ENCODE assay signal across 1 cellular context in the genomic region with DNA sequence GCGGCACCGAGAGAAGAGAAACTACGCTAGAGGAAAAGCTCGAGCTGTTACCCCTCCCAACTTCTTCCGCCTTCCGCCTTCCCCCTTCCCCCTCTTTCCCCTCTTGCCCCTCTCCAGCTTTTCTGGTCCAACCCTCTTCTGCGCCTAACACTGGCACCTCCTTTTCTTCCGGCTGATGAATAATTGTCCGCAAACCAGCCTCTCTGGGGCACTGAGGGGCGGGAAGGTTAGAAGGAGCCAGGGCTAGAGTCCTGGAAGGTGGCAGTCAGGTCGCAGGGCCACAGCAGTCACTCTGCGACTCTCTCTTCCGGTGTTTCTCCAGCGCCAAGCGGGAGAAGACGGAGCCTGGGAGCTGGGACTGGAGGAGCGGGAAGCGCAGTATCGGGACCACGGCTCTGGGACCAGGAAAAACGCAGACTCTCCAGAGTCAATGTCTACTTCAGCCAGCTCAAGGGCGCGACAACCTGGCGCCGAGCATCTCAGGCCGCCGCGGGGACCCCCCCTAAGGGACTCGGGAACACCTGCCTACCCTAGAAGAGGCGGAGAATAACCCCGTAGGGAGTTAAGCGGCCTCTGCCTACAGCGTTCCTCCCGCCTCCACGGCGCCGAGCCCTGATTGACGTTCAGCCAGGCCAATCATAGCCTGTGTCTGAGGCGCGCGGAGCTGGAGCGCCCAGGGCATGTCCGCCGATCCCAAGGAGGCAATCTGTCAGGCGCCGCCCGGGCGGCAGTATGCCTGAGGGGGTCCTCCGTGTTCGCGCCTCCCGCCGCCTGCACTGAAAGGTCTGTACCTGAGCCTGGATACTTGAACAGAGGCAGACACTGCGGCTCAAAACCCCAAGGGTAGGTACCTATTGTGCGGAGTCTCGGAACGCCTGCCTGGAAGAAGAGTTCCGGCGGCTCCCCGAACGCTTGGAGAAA.
A peak's percentile ranks its signal among the peaks of the same experiment; 100 is the strongest.
TF ChIP-seq lines count a peak whose summit lies in the region.

No MANE protein-coding gene starts in this region.

TF ChIP-seq in HepG2, 621 proteins besides CTCF, POLR2A, EP300 and RAD21 (continued from another document and continues in another):
- TF ChIP-seq TERF1 (CRISPR knock-in tag; IDR thresholded peaks at IDR 0.05): 0 out of 2 replicates have a peak, but pooled peaks have one; percentile 78
- peak; percentile 59; the same call in 1 of the 2 replicates for TF ChIP-seq MEIS1 (CRISPR knock-in tag; IDR thresholded peaks at IDR 0.05; ENCODE audit: borderline replicate concordance)
- TF ChIP-seq, protein P1, sequence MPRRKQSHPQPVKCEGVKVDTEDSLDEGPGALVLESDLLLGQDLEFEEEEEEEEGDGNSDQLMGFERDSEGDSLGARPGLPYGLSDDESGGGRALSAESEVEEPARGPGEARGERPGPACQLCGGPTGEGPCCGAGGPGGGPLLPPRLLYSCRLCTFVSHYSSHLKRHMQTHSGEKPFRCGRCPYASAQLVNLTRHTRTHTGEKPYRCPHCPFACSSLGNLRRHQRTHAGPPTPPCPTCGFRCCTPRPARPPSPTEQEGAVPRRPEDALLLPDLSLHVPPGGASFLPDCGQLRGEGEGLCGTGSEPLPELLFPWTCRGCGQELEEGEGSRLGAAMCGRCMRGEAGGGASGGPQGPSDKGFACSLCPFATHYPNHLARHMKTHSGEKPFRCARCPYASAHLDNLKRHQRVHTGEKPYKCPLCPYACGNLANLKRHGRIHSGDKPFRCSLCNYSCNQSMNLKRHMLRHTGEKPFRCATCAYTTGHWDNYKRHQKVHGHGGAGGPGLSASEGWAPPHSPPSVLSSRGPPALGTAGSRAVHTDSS (CRISPR knock-in tag; conservative IDR thresholded peaks at IDR 0.05): 0 out of 2 replicates have a peak, but pooled peaks have one; percentile 37
- TF ChIP-seq SP4 (CRISPR knock-in tag; IDR thresholded peaks at IDR 0.05): peak; percentile 57; the same call in 1 of the 2 replicates
- peak; percentile 62; the same call in 1 of the 2 replicates for TF ChIP-seq ZNF740 (CRISPR knock-in tag; IDR thresholded peaks at IDR 0.05)
- 0 out of 2 replicates have a peak, but pooled peaks have one; percentile 4 for TF ChIP-seq ZNF367 (CRISPR knock-in tag; IDR thresholded peaks at IDR 0.05; ENCODE audit: borderline replicate concordance)
- TF ChIP-seq SALL1 (CRISPR knock-in tag; IDR thresholded peaks at IDR 0.05): peak; percentile 62; the same call in 1 of the 2 replicates
- peak; percentile 95; the same call in 1 of the 2 replicates for TF ChIP-seq ZFP41 (CRISPR knock-in tag; IDR thresholded peaks at IDR 0.05; ENCODE audit: borderline replicate concordance)
- no peak for TF ChIP-seq GTF3A (CRISPR knock-in tag; conservative IDR thresholded peaks at IDR 0.05)
- peak; percentile 87 for TF ChIP-seq PHF21A (CRISPR knock-in tag; IDR thresholded peaks at IDR 0.05)
- TF ChIP-seq RBFOX2 (IDR thresholded peaks at IDR 0.05; ENCODE audit: low read depth, low read length): peak; percentile 77
- TF ChIP-seq HMG20A (CRISPR knock-in tag; IDR thresholded peaks at IDR 0.05; ENCODE audit: borderline replicate concordance): peak; percentile 19; the same call in 1 of the 2 replicates
- peak; percentile 52; the same call in 1 of the 2 replicates for TF ChIP-seq TEAD2 (CRISPR knock-in tag; IDR thresholded peaks at IDR 0.05)
- no peak for TF ChIP-seq GPBP1L1 (CRISPR knock-in tag; IDR thresholded peaks at IDR 0.05)
- 0 out of 2 replicates have a peak, but pooled peaks have one; percentile 8 for TF ChIP-seq ONECUT2 (CRISPR knock-in tag; IDR thresholded peaks at IDR 0.05)
- TF ChIP-seq, protein P2, sequence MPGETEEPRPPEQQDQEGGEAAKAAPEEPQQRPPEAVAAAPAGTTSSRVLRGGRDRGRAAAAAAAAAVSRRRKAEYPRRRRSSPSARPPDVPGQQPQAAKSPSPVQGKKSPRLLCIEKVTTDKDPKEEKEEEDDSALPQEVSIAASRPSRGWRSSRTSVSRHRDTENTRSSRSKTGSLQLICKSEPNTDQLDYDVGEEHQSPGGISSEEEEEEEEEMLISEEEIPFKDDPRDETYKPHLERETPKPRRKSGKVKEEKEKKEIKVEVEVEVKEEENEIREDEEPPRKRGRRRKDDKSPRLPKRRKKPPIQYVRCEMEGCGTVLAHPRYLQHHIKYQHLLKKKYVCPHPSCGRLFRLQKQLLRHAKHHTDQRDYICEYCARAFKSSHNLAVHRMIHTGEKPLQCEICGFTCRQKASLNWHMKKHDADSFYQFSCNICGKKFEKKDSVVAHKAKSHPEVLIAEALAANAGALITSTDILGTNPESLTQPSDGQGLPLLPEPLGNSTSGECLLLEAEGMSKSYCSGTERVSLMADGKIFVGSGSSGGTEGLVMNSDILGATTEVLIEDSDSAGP (CRISPR knock-in tag; IDR thresholded peaks at IDR 0.05; ENCODE audit: borderline replicate concordance): peak; percentile 86
- peak; percentile 93 for TF ChIP-seq POLR2G (IDR thresholded peaks at IDR 0.05; ENCODE audit: low read depth, low read length)
- TF ChIP-seq IRF9 (CRISPR knock-in tag; IDR thresholded peaks at IDR 0.05; ENCODE audit: borderline replicate concordance): peak; percentile 65; the same call in 1 of the 2 replicates
- TF ChIP-seq RNF2 (conservative IDR thresholded peaks at IDR 0.05; ENCODE audit: low read depth): peak; percentile 56
- TF ChIP-seq JARID2 (CRISPR knock-in tag; IDR thresholded peaks at IDR 0.05; ENCODE audit: insufficient replicate concordance): peak; percentile 78
- no peak for TF ChIP-seq ZNF546 (CRISPR knock-in tag; conservative IDR thresholded peaks at IDR 0.05)
- TF ChIP-seq ZNF572 (CRISPR knock-in tag; IDR thresholded peaks at IDR 0.05): 0 out of 2 replicates have a peak, but pooled peaks have one; percentile 77
- TF ChIP-seq ZNF557 (CRISPR knock-in tag; IDR thresholded peaks at IDR 0.05): 0 out of 2 replicates have a peak, but pooled peaks have one; percentile 19
- peak; percentile 77; the same call in 1 of the 2 replicates for TF ChIP-seq PBX3 (CRISPR knock-in tag; IDR thresholded peaks at IDR 0.05; ENCODE audit: borderline replicate concordance)
- TF ChIP-seq ELF1 (CRISPR knock-in tag; IDR thresholded peaks at IDR 0.05): peak; percentile 65
- TF ChIP-seq, protein P3, sequence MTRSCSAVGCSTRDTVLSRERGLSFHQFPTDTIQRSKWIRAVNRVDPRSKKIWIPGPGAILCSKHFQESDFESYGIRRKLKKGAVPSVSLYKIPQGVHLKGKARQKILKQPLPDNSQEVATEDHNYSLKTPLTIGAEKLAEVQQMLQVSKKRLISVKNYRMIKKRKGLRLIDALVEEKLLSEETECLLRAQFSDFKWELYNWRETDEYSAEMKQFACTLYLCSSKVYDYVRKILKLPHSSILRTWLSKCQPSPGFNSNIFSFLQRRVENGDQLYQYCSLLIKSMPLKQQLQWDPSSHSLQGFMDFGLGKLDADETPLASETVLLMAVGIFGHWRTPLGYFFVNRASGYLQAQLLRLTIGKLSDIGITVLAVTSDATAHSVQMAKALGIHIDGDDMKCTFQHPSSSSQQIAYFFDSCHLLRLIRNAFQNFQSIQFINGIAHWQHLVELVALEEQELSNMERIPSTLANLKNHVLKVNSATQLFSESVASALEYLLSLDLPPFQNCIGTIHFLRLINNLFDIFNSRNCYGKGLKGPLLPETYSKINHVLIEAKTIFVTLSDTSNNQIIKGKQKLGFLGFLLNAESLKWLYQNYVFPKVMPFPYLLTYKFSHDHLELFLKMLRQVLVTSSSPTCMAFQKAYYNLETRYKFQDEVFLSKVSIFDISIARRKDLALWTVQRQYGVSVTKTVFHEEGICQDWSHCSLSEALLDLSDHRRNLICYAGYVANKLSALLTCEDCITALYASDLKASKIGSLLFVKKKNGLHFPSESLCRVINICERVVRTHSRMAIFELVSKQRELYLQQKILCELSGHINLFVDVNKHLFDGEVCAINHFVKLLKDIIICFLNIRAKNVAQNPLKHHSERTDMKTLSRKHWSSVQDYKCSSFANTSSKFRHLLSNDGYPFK (CRISPR knock-in tag; IDR thresholded peaks at IDR 0.05; ENCODE audit: borderline replicate concordance): peak; percentile 97
- TF ChIP-seq ZNF275 (CRISPR knock-in tag; IDR thresholded peaks at IDR 0.05; ENCODE audit: borderline replicate concordance): no peak
- peak; percentile 50; the same call in 1 of the 2 replicates for TF ChIP-seq ZNF878 (CRISPR knock-in tag; IDR thresholded peaks at IDR 0.05)
- TF ChIP-seq, protein P4, sequence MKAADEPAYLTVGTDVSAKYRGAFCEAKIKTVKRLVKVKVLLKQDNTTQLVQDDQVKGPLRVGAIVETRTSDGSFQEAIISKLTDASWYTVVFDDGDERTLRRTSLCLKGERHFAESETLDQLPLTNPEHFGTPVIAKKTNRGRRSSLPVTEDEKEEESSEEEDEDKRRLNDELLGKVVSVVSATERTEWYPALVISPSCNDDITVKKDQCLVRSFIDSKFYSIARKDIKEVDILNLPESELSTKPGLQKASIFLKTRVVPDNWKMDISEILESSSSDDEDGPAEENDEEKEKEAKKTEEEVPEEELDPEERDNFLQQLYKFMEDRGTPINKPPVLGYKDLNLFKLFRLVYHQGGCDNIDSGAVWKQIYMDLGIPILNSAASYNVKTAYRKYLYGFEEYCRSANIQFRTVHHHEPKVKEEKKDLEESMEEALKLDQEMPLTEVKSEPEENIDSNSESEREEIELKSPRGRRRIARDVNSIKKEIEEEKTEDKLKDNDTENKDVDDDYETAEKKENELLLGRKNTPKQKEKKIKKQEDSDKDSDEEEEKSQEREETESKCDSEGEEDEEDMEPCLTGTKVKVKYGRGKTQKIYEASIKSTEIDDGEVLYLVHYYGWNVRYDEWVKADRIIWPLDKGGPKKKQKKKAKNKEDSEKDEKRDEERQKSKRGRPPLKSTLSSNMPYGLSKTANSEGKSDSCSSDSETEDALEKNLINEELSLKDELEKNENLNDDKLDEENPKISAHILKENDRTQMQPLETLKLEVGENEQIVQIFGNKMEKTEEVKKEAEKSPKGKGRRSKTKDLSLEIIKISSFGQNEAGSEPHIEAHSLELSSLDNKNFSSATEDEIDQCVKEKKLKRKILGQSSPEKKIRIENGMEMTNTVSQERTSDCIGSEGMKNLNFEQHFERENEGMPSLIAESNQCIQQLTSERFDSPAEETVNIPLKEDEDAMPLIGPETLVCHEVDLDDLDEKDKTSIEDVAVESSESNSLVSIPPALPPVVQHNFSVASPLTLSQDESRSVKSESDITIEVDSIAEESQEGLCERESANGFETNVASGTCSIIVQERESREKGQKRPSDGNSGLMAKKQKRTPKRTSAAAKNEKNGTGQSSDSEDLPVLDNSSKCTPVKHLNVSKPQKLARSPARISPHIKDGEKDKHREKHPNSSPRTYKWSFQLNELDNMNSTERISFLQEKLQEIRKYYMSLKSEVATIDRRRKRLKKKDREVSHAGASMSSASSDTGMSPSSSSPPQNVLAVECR (CRISPR knock-in tag; IDR thresholded peaks at IDR 0.05; ENCODE audit: borderline replicate concordance): peak; percentile 80; the same call in 1 of the 2 replicates
- TF ChIP-seq ZNF790 (CRISPR knock-in tag; IDR thresholded peaks at IDR 0.05; ENCODE audit: borderline replicate concordance): no peak
